ENCODE assay signal across 8 cellular contexts in genomic region chr22:31943206-31943975, GRCh38. TPM values are rescaled to one million over a fixed set of nuclear protein-coding genes. Genes with fewer than 3 reads are reported as not detected.
DNase-seq lines count a peak whose midpoint lies in the region; ATAC-seq and TF ChIP-seq lines count a peak whose summit lies in the region.

No MANE protein-coding gene starts in this region.

- peaks cover 39% of the 10 kb centered on the region for H3K79me2 ChIP-seq in fibroblast of lung (ENCODE audit: control insufficient read depth, insufficient read depth, low read length)

- ATAC-seq in HG03139 (IDR thresholded peaks at IDR 0.05; ENCODE audit: unreplicated experiment) (no peak), HG02763 (IDR thresholded peaks at IDR 0.05; ENCODE audit: unreplicated experiment) (no peak)

- peaks cover 3% of the 10 kb centered on the region; the same call in 1 of the 2 replicates for H3K36me3 ChIP-seq in ES-I3 (ENCODE audit: insufficient read depth, low read length)
- no peaks in the 10 kb centered on the region for H3K36me3 ChIP-seq in fibroblast of lung (ENCODE audit: control insufficient read depth, insufficient read depth, low read length)
- peaks cover 4% of the 10 kb centered on the region for H3K36me3 ChIP-seq in rectal smooth muscle tissue (ENCODE audit: control insufficient read depth, insufficient read depth, low read length)

- H3K4me1 ChIP-seq in ES-I3 (ENCODE audit: insufficient read depth, low read length) (peaks cover 12% of the 10 kb centered on the region; the same call in 1 of the 2 replicates), fibroblast of lung (ENCODE audit: control insufficient read depth, extremely low read depth, insufficient read depth, low read length) (peaks cover 7% of the 10 kb centered on the region), rectal smooth muscle tissue (ENCODE audit: control insufficient read depth, insufficient read depth, low read length) (peaks cover 6% of the 10 kb centered on the region)

- H3K27me3 ChIP-seq in fibroblast of lung (ENCODE audit: control insufficient read depth, insufficient read depth, low read length) (peaks cover 2% of the 10 kb centered on the region), rectal smooth muscle tissue (ENCODE audit: control insufficient read depth, insufficient read depth, low read length) (no peaks in the 10 kb centered on the region)

- CTCF ChIA-PET in RWPE1 (lab: Yijun Ruan, JAX): interaction anchor here (0.7 kb wide), 1 partner anchor 73 kb away, joined by 3 read pairs; no protein-coding TSS in a partner anchor

- peak overlapping the region; percentile 97 for H3K27ac ChIP-seq in RWPE1
- H3K27ac ChIP-seq in fibroblast of lung (ENCODE audit: insufficient read depth, low read length): peak overlapping the region; percentile 77
- H3K27ac ChIP-seq in rectal smooth muscle tissue (ENCODE audit: low read depth, low read length): peak overlapping the region; percentile 95

- peak overlapping the region; percentile 93 for H2AFZ ChIP-seq in fibroblast of lung (ENCODE audit: low read length)

- no peak for TF ChIP-seq CTCF in RWPE1 (conservative IDR thresholded peaks at IDR 0.05; ENCODE audit: low read depth)
- TF ChIP-seq CTCF in fibroblast of lung (conservative IDR thresholded peaks at IDR 0.05 in 1 of 2, IDR thresholded peaks at IDR 0.05 in 1 of 2; ENCODE audit: low read depth in 1 of 2, low read length in 2 of 2): no peak

- peak overlapping the region; percentile 52 to 63 (median 58) for H3K4me3 ChIP-seq in fibroblast of lung (replicated peaks in 1 of 4; ENCODE audit: control extremely low read depth in 1 of 4, insufficient read depth in 1 of 4, low read depth in 3 of 4, low read length in 4 of 4)
- H3K4me3 ChIP-seq in rectal smooth muscle tissue (ENCODE audit: low read length): peak overlapping the region; percentile 84

- H3K9me3 ChIP-seq in ES-I3 (ENCODE audit: control insufficient read depth, insufficient read depth, low read length): no peaks in the 10 kb centered on the region
- H3K9me3 ChIP-seq in fibroblast of lung (ENCODE audit: control insufficient read depth, insufficient read depth, low read depth, low read length): no peaks in the 10 kb centered on the region

- POLR2A ChIA-PET in RWPE1 (lab: Yijun Ruan, JAX; ENCODE audit: low non-redundant PET): no interaction called here

- H4K20me1 ChIP-seq in fibroblast of lung (ENCODE audit: control insufficient read depth, extremely low read depth, insufficient read depth, low read length): peaks cover 2% of the 10 kb centered on the region

- DNase-seq in RWPE1 (ENCODE audit: low spot score): no peak
- no peak for DNase-seq in fibroblast of lung (ENCODE audit: low read depth in 2 of 2)
- DNase-seq in NCI-H82 (lab: John Stamatoyannopoulos, UW): no peak
- DNase-seq in HuH-7 (ENCODE audit: low spot score): no peak

- peak overlapping the region; percentile 77 for H3K9ac ChIP-seq in ES-I3 (ENCODE audit: low read depth, low read length)
- peak overlapping the region; percentile 65 for H3K9ac ChIP-seq in fibroblast of lung (ENCODE audit: insufficient read depth, low read length)
- H3K9ac ChIP-seq in rectal smooth muscle tissue (ENCODE audit: low read length): peak overlapping the region; percentile 90

- H3K4me2 ChIP-seq in fibroblast of lung (ENCODE audit: extremely low read depth, insufficient read depth, low read length): peak overlapping the region; percentile 88

RNA-seq across cellular contexts. Expression of gene YWHAH, which starts 0.9 kb away (rescaled TPM):
- 63.4 and 77.5 TPM in 2 replicates for total RNA-seq in fibroblast of lung
- polyA plus RNA-seq in fibroblast of lung: 233 and 250 TPM in 2 replicates
- 179 and 182 TPM in 2 replicates for polyA plus RNA-seq in fibroblast of lung (2012)
- polyA minus RNA-seq in fibroblast of lung (ENCODE audit: low replicate concordance): 110 and 123 TPM in 2 replicates
